ENCODE assay signal across 37 cellular contexts in genomic region chr12:30788754-30789153, GRCh38. TPM values are rescaled to one million over a fixed set of nuclear protein-coding genes. Genes with fewer than 3 reads are reported as not detected.
DNase-seq lines count a peak whose midpoint lies in the region; ATAC-seq, FAIRE-seq and TF ChIP-seq lines count a peak whose summit lies in the region.
"Had no signal": no experiment of that assay in that cellular context is flagged by ENCODE, and none has a peak within 500 bp of the region (broad histone marks: within the 10 kb centered on the region; RNA-seq: fewer than 3 reads in every experiment).

No MANE protein-coding gene starts in this region.

- H3K36me3 ChIP-seq in HepG2 (replicated peaks in 1 of 2; ENCODE audit: control insufficient read depth in 1 of 2, insufficient read depth in 2 of 2, low read length in 2 of 2) (no peaks in the 10 kb centered on the region), right lobe of liver (no peaks in the 10 kb centered on the region), K562 (ENCODE audit: control insufficient read depth, insufficient read depth, low read length) (no peaks in the 10 kb centered on the region), keratinocyte (ENCODE audit: control insufficient read depth in 2 of 2, extremely low read depth in 1 of 2, insufficient read depth in 2 of 2, low read length in 2 of 2) (no peaks in the 10 kb centered on the region), heart left ventricle (no peaks in the 10 kb centered on the region)
- H3K36me3 ChIP-seq: BE2C, BLaER1 had no signal

- intact Hi-C loops in HepG2 (cut with micrococcal nuclease; ENCODE audit: unreplicated experiment), result no loop called here
- intact Hi-C loops in right lobe of liver (cut with DNase I), result no loop called here
- intact Hi-C loops in K562 (cut with micrococcal nuclease), result no loop called here
- intact Hi-C loops in heart left ventricle (cut with DNase I), result no loop called here

- BruUV-seq in HepG2 (replicated peaks; lab: Mats Ljungman, UMichigan) (no TSS peak), K562 (replicated peaks; lab: Mats Ljungman, UMichigan) (no TSS peak)

- CTCF ChIA-PET in HepG2 (lab: Yijun Ruan, JAX; ENCODE audit: low intra/inter-chr PET ratio, low total read pairs), result no interaction called here
- CTCF ChIA-PET in WTC11 (lab: Charles Lee), result no interaction called here
- CTCF ChIA-PET in K562 (lab: Yijun Ruan, JAX; ENCODE audit: low intra/inter-chr PET ratio), result no interaction called here

- no peak for TF ChIP-seq CTCF in HepG2 (CRISPR knock-in tag; IDR thresholded peaks at IDR 0.05)
- no peak for TF ChIP-seq CTCF in right lobe of liver (IDR thresholded peaks at IDR 0.05)
- TF ChIP-seq CTCF in WTC11 (IDR thresholded peaks at IDR 0.05), result no peak
- TF ChIP-seq CTCF in K562 (IDR thresholded peaks at IDR 0.05 in 2 of 3, conservative IDR thresholded peaks at IDR 0.05 in 1 of 3; ENCODE audit: insufficient read depth in 2 of 3, low read depth in 1 of 3, low read length in 3 of 3), result no peak
- TF ChIP-seq CTCF in keratinocyte (optimal IDR thresholded peaks at IDR 0.05 in 1 of 3, IDR thresholded peaks at IDR 0.05 in 1 of 3, conservative IDR thresholded peaks at IDR 0.05 in 1 of 3; ENCODE audit: extremely low read depth in 1 of 3, insufficient read depth in 2 of 3, low read length in 3 of 3), result no peak
- TF ChIP-seq CTCF in nephron progenitor cell (IDR thresholded peaks at IDR 0.05), result no peak
- TF ChIP-seq CTCF in heart left ventricle (IDR thresholded peaks at IDR 0.05), result no peak

- H4K20me1 ChIP-seq in HepG2 (ENCODE audit: insufficient read depth, low read length) (no peaks in the 10 kb centered on the region), K562 (replicated peaks; ENCODE audit: control insufficient read depth, insufficient read depth, low read length) (no peaks in the 10 kb centered on the region), keratinocyte (ENCODE audit: control insufficient read depth, extremely low read depth, insufficient read depth, low read length) (no peaks in the 10 kb centered on the region)
- H4K20me1 ChIP-seq: BLaER1 treated with 17β-estradiol and CSF1 and Interleukin-3, amounts not matched to agents 10 nM and 100 nM had no signal

- POLR2A ChIA-PET in HepG2 (lab: Yijun Ruan, JAX), result no interaction called here
- POLR2A ChIA-PET in WTC11 (lab: Charles Lee), result no interaction called here
- POLR2A ChIA-PET in K562 (lab: Yijun Ruan, JAX), result no interaction called here

- peaks cover 61% of the 10 kb centered on the region for H3K4me1 Mint-ChIP-seq in WTC11
- H3K4me1 Mint-ChIP-seq in nephron progenitor cell, result peaks cover 6% of the 10 kb centered on the region
- H3K4me1 Mint-ChIP-seq: B cell; CD14-positive monocyte; CD4-positive, CD25-positive, alpha-beta regulatory T cell; CD8-positive, alpha-beta memory T cell had no signal

- H2AFZ ChIP-seq in HepG2 (ENCODE audit: low read length) (no peak overlapping the region), K562 (ENCODE audit: low read depth, low read length) (no peak overlapping the region), keratinocyte (ENCODE audit: control insufficient read depth, low read length) (no peak overlapping the region)

- FAIRE-seq in HepG2 (lab: Jason Lieb, UNC), result no peak
- peak; percentile 58 for FAIRE-seq in K562 (lab: Jason Lieb, UNC)
- peak; percentile 52 for FAIRE-seq in keratinocyte (lab: Jason Lieb, UNC)
- FAIRE-seq: A204.1, A549, D721Med had no signal

- no peak for TF ChIP-seq POLR2A in HepG2 (IDR thresholded peaks at IDR 0.05; ENCODE audit: insufficient read depth in 1 of 2, low read depth in 2 of 2, low read length in 2 of 2)
- no peak for TF ChIP-seq POLR2A in right lobe of liver (IDR thresholded peaks at IDR 0.05)
- no peak for TF ChIP-seq POLR2A in K562 (conservative IDR thresholded peaks at IDR 0.05)
- TF ChIP-seq POLR2A in heart left ventricle (IDR thresholded peaks at IDR 0.05), result no peak

- H3K4me3 ChIP-seq in HepG2 (replicated peaks in 1 of 3; ENCODE audit: insufficient read depth in 1 of 3, low read depth in 2 of 3, low read length in 3 of 3) (no peak overlapping the region), right lobe of liver (no peak overlapping the region), K562 (no peak overlapping the region), keratinocyte (ENCODE audit: control insufficient read depth in 2 of 3, extremely low read depth in 1 of 3, insufficient read depth in 2 of 3, low read depth in 1 of 3, low read length in 3 of 3) (no peak overlapping the region), heart left ventricle (no peak overlapping the region)
- H3K4me3 ChIP-seq: A549; BLaER1; BLaER1 treated with 17β-estradiol and CSF1 and Interleukin-3, amounts not matched to agents 10 nM and 100 nM had no signal

- H3K4me3 Mint-ChIP-seq in WTC11, result no peak overlapping the region
- no peak overlapping the region for H3K4me3 Mint-ChIP-seq in nephron progenitor cell
- H3K4me3 Mint-ChIP-seq: B cell; CD14-positive monocyte; CD4-positive, alpha-beta memory T cell; CD4-positive, alpha-beta T cell; CD4-positive, CD25-positive, alpha-beta regulatory T cell; CD8-positive, alpha-beta T cell had no signal

- in situ Hi-C loops in HepG2 (cut with HindIII; ENCODE audit: extremely low pct_ligation_motif_present, low pct_unique_long_range_greater_than_20kb) (no loop called here), K562 (cut with MboI) (no loop called here)

- H3K4me2 ChIP-seq in HepG2 (ENCODE audit: low read depth, low read length) (no peak overlapping the region), K562 (ENCODE audit: insufficient read depth, low read length) (no peak overlapping the region), keratinocyte (ENCODE audit: control insufficient read depth, extremely low read depth, insufficient read depth, low read depth, low read length) (no peak overlapping the region)
- H3K4me2 ChIP-seq: A549; BLaER1; BLaER1 treated with 17β-estradiol and CSF1 and Interleukin-3, amounts not matched to agents 10 nM and 100 nM had no signal

- peaks cover 39% of the 10 kb centered on the region for H3K36me3 Mint-ChIP-seq in WTC11
- H3K36me3 Mint-ChIP-seq in nephron progenitor cell (ENCODE audit: low read depth), result peaks cover 43% of the 10 kb centered on the region
- H3K36me3 Mint-ChIP-seq: CD14-positive monocyte; CD4-positive, alpha-beta memory T cell; CD4-positive, CD25-positive, alpha-beta regulatory T cell; CD8-positive, alpha-beta memory T cell; CD8-positive, alpha-beta T cell had no signal

- H3K27ac Mint-ChIP-seq in WTC11 (no peak overlapping the region), nephron progenitor cell (no peak overlapping the region)
- H3K27ac Mint-ChIP-seq: B cell; CD14-positive monocyte; CD4-positive, alpha-beta memory T cell; CD4-positive, alpha-beta T cell; CD4-positive, CD25-positive, alpha-beta regulatory T cell; CD8-positive, alpha-beta T cell had no signal

- H3K9me3 Mint-ChIP-seq in WTC11 (peaks cover 39% of the 10 kb centered on the region), nephron progenitor cell (peaks cover 32% of the 10 kb centered on the region)
- H3K9me3 Mint-ChIP-seq: CD4-positive, alpha-beta memory T cell; CD4-positive, alpha-beta T cell; CD8-positive, alpha-beta memory T cell; CD8-positive, alpha-beta T cell had no signal

- H3K27me3 Mint-ChIP-seq in WTC11 (ENCODE audit: low read depth) (peaks cover 13% of the 10 kb centered on the region), nephron progenitor cell (ENCODE audit: low read depth, poor library complexity) (peaks cover 3% of the 10 kb centered on the region)

- H3K27ac ChIP-seq in HepG2 (ENCODE audit: extremely low read length, insufficient read depth, low read length) (no peak overlapping the region), right lobe of liver (no peak overlapping the region), K562 (ENCODE audit: extremely low read depth, low read depth, low read length) (no peak overlapping the region), keratinocyte (ENCODE audit: control insufficient read depth, insufficient read depth, low read length) (no peak overlapping the region), heart left ventricle (no peak overlapping the region)
- H3K27ac ChIP-seq: 22Rv1; A549; BLaER1; BLaER1 treated with 17β-estradiol and CSF1 and Interleukin-3, amounts not matched to agents 10 nM and 100 nM; C4-2B had no signal

- 7% methylated on average over 2 of the region's 2 CpGs for WGBS in HepG2 (ENCODE audit: low lambda C conversion rate)
- WGBS in right lobe of liver (ENCODE audit: insufficient coverage, low coverage, low lambda C conversion rate, missing lambda C conversion rate), result 53% methylated on average over 2 of the region's 2 CpGs
- WGBS in K562 (ENCODE audit: insufficient coverage, low coverage, missing lambda C conversion rate), result 0% methylated on average over 2 of the region's 2 CpGs
- WGBS in heart left ventricle, 4 donors, result 86 to 93% (median 91%) methylated on average over 2 of the region's 2 CpGs

- DNase-seq in HepG2 (ENCODE audit: low spot score), result no peak
- DNase-seq in right lobe of liver, result no peak
- DNase-seq in WTC11 (ENCODE audit: low spot score), result no peak
- DNase-seq in K562 (ENCODE audit: extremely low read depth in 1 of 4, low spot score in 3 of 4), result no peak
- no peak for DNase-seq in keratinocyte (ENCODE audit: low read depth, low spot score)
- no peak for DNase-seq in nephron progenitor cell
- DNase-seq in heart left ventricle, result no peak
- DNase-seq: 8988T; ACHN; AML-193; BE2C; C1 segment of cervical spinal cord; Caco-2; Calu3; CD4-positive, alpha-beta memory T cell; CD4-positive, alpha-beta T cell; CD4-positive, CD25-positive, alpha-beta regulatory T cell; CD8-positive, alpha-beta memory T cell; CD8-positive, alpha-beta T cell; COR-L47; DMS 273 treated with DMSO at 0.1 percent for 48 hours; DMS153; DMS53; DMS79; DMS79 treated with DMSO at 0.1 percent for 48 hours; DND-41; EL had no signal

- no peaks in the 10 kb centered on the region for H3K9me1 ChIP-seq in K562 (ENCODE audit: control insufficient read depth, insufficient read depth, low read length)
- H3K9me1 ChIP-seq in keratinocyte (ENCODE audit: control insufficient read depth, extremely low read depth, insufficient read depth, low read length), result no peaks in the 10 kb centered on the region

- H3K9ac ChIP-seq in HepG2 (ENCODE audit: insufficient read depth, low read depth, low read length) (no peak overlapping the region), K562 (ENCODE audit: insufficient read depth in 1 of 2, low read depth in 2 of 2, low read length in 2 of 2) (no peak overlapping the region), keratinocyte (ENCODE audit: control insufficient read depth, extremely low read depth, insufficient read depth, low read length) (no peak overlapping the region)
- H3K9ac ChIP-seq: BLaER1; BLaER1 treated with 17β-estradiol and CSF1 and Interleukin-3, amounts not matched to agents 10 nM and 100 nM had no signal

- H3K79me2 ChIP-seq in HepG2 (ENCODE audit: insufficient read depth, low read length) (no peaks in the 10 kb centered on the region), K562 (ENCODE audit: control insufficient read depth, insufficient read depth, low read length) (no peaks in the 10 kb centered on the region), keratinocyte (ENCODE audit: control insufficient read depth, insufficient read depth, low read length) (no peaks in the 10 kb centered on the region)

- peaks cover 14% of the 10 kb centered on the region for H3K4me1 ChIP-seq in HepG2 (ENCODE audit: insufficient read depth, low read length)
- H3K4me1 ChIP-seq in right lobe of liver, result no peaks in the 10 kb centered on the region
- H3K4me1 ChIP-seq in K562 (replicated peaks in 1 of 2; ENCODE audit: control insufficient read depth in 2 of 2, insufficient read depth in 2 of 2, low read length in 2 of 2), result no peaks in the 10 kb centered on the region
- peaks cover 25% of the 10 kb centered on the region for H3K4me1 ChIP-seq in keratinocyte (ENCODE audit: control insufficient read depth, extremely low read depth, insufficient read depth, low read length)
- no peaks in the 10 kb centered on the region for H3K4me1 ChIP-seq in heart left ventricle
- H3K4me1 ChIP-seq: BE2C; BLaER1; BLaER1 treated with 17β-estradiol and CSF1 and Interleukin-3, amounts not matched to agents 10 nM and 100 nM had no signal

- TF ChIP-seq EP300 in HepG2 (IDR thresholded peaks at IDR 0.05; ENCODE audit: low read depth in 2 of 2, low read length in 2 of 2) (no peak), HepG2 (CRISPR knock-in tag; IDR thresholded peaks at IDR 0.05; ENCODE audit: borderline replicate concordance) (no peak), K562 (IDR thresholded peaks at IDR 0.05; ENCODE audit: low read length) (no peak)

- peaks cover 8% of the 10 kb centered on the region for H3K9me3 ChIP-seq in HepG2 (ENCODE audit: low read length)
- no peaks in the 10 kb centered on the region for H3K9me3 ChIP-seq in right lobe of liver
- peaks cover 16% of the 10 kb centered on the region for H3K9me3 ChIP-seq in K562 (replicated peaks; ENCODE audit: control insufficient read depth, insufficient read depth, low read depth, low read length)
- H3K9me3 ChIP-seq in keratinocyte (ENCODE audit: control insufficient read depth, low read depth, low read length), result no peaks in the 10 kb centered on the region
- H3K9me3 ChIP-seq in heart left ventricle, result peaks cover 0 to 13% (median 2%) of the 10 kb centered on the region in 12 donors
- H3K9me3 ChIP-seq: BE2C had no signal

- ATAC-seq in HepG2 (no peak), right lobe of liver (no peak), WTC11 (no peak), K562 (no peak), heart left ventricle (no peak), HG03565 (IDR thresholded peaks at IDR 0.05; ENCODE audit: unreplicated experiment) (no peak)
- ATAC-seq: A549; CD8-positive, alpha-beta T cell had no signal

- dilution Hi-C loops in keratinocyte (cut with MboI; ENCODE audit: extremely low pct_ligation_motif_present, low sequenced_read_pairs), result no loop called here

- H3K27me3 ChIP-seq in HepG2 (ENCODE audit: control insufficient read depth in 1 of 2, insufficient read depth in 2 of 2, low read length in 2 of 2) (no peaks in the 10 kb centered on the region; a peak in 1 of 5 replicates), right lobe of liver (peaks cover 0 to 4% of the 10 kb centered on the region in 2 donors), K562 (ENCODE audit: control insufficient read depth in 2 of 2, insufficient read depth in 2 of 2, low read length in 2 of 2) (no peaks in the 10 kb centered on the region), keratinocyte (ENCODE audit: control insufficient read depth, extremely low read depth, insufficient read depth, low read length) (no peaks in the 10 kb centered on the region), heart left ventricle (no peaks in the 10 kb centered on the region)
- H3K27me3 ChIP-seq: BE2C; BLaER1; BLaER1 treated with 17β-estradiol and CSF1 and Interleukin-3, amounts not matched to agents 10 nM and 100 nM had no signal

- no peak for TF ChIP-seq RAD21 in HepG2 (CRISPR knock-in tag; IDR thresholded peaks at IDR 0.05)
- no peak for TF ChIP-seq RAD21 in K562 (CRISPR knock-in tag; conservative IDR thresholded peaks at IDR 0.05 in 1 of 2, IDR thresholded peaks at IDR 0.05 in 1 of 2)

RNA-seq across cellular contexts. Expression of gene CAPRIN2, which starts 34.0 kb away (rescaled TPM):
- total RNA-seq in HepG2 (2016; rRNA removed; fragmentation: Illumina TruSeq; extraction: Trizol), result 12.0 and 21.7 TPM in 2 replicates
- 23.4 and 24.3 TPM in 2 replicates for total RNA-seq in HepG2 (2016; cell fraction: cytosol; rRNA removed; fragmentation: Illumina TruSeq; extraction: Trizol; ENCODE audit: low read depth)
- 14.1 and 22.8 TPM in 2 replicates for total RNA-seq in HepG2 (2016; cell fraction: insoluble cytoplasmic fraction; rRNA removed; fragmentation: Illumina TruSeq; extraction: Trizol)
- total RNA-seq in HepG2 (2016; cell fraction: membrane; rRNA removed; fragmentation: Illumina TruSeq; extraction: Trizol), result 20.0 and 22.6 TPM in 2 replicates
- 43.3 and 48.9 TPM in 2 replicates for total RNA-seq in HepG2 (2016; cell fraction: nucleus; rRNA removed; fragmentation: Illumina TruSeq; extraction: Trizol)
- polyA plus RNA-seq in HepG2 (2011; rRNA removed), result 25.7 and 30.6 TPM in 2 replicates
- 4.9 and 5.5 TPM in 2 replicates for polyA plus RNA-seq in HepG2 (2011; cell fraction: cytosol; rRNA removed)
- 102 and 115 TPM in 2 replicates for polyA plus RNA-seq in HepG2 (2011; cell fraction: nucleus; rRNA removed)
- polyA plus RNA-seq in HepG2 (2012), result 15.7 and 23.2 TPM in 2 replicates
- polyA plus RNA-seq in HepG2 (2016; cell fraction: cytosol; fragmentation: Illumina TruSeq; extraction: Trizol; ENCODE audit: low read depth), result 1.3 and 1.7 TPM in 2 replicates
- polyA plus RNA-seq in HepG2 (2016; cell fraction: insoluble cytoplasmic fraction; fragmentation: Illumina TruSeq; extraction: Trizol; ENCODE audit: low read depth), result 9.7 and 12.3 TPM in 2 replicates
- polyA plus RNA-seq in HepG2 (2016; cell fraction: membrane; fragmentation: Illumina TruSeq; extraction: Trizol; ENCODE audit: low read depth), result 4.0 and 4.7 TPM in 2 replicates
- polyA plus RNA-seq in HepG2 (2016; cell fraction: nucleus; fragmentation: Illumina TruSeq; extraction: Trizol; ENCODE audit: insufficient read depth, low read depth), result 105 and 125 TPM in 2 replicates
- polyA minus RNA-seq in HepG2 (2011; rRNA and poly(A)+ RNA removed; ENCODE audit: low replicate concordance), result 7.2 and 8.3 TPM in 2 replicates
- polyA minus RNA-seq in HepG2 (2011; cell fraction: cytosol; rRNA and poly(A)+ RNA removed), result 7.0 and 7.4 TPM in 2 replicates
- polyA minus RNA-seq in HepG2 (2011; cell fraction: nucleus; rRNA and poly(A)+ RNA removed), result 66.3 and 86.5 TPM in 2 replicates
- 10 to 100 TPM in 2 of 6 experiments, 1 to 10 TPM in 4; 5.7 to 11.5 (median 8.5) TPM for total RNA-seq in right lobe of liver
- total RNA-seq in WTC11 (2021), result 55.9 to 62.7 TPM (median 59.7 TPM) in 3 replicates
- 22.1 and 98.5 TPM in 2 replicates for total RNA-seq in K562 (2011; cell fraction: chromatin; rRNA removed; ENCODE audit: low replicate concordance)
- 8.2 and 17.9 TPM in 2 replicates for total RNA-seq in K562 (2011; cell fraction: nucleolus; rRNA removed)
- 28.2 and 33.9 TPM in 2 replicates for total RNA-seq in K562 (2011; cell fraction: nucleoplasm; rRNA removed)
- total RNA-seq in K562 (2014; rRNA removed), result 5.3 and 6.7 TPM in 2 replicates
- total RNA-seq in K562 (2014; rRNA removed; fragmentation: Illumina TruSeq; extraction: Trizol), result 8.9 and 10.0 TPM in 2 replicates
- 8.2 and 9.4 TPM in 2 replicates for total RNA-seq in K562 (2015; rRNA removed; fragmentation: Illumina TruSeq; extraction: Trizol)
- 7.4 and 8.3 TPM in 2 replicates for total RNA-seq in K562 (2021)
- 12.3 and 14.5 TPM in 2 replicates for polyA plus RNA-seq in K562 (2011; rRNA removed)
- polyA plus RNA-seq in K562 (2011; cell fraction: cytosol; rRNA removed), result 3.6 and 6.2 TPM in 2 replicates
- polyA plus RNA-seq in K562 (2011; cell fraction: nucleus; rRNA removed), result 38.3 and 43.2 TPM in 2 replicates
- polyA plus RNA-seq in K562 (2012), result 5.6 and 10.0 TPM in 2 replicates
- 11.1 and 12.3 TPM in 2 replicates for polyA plus RNA-seq in K562 (2014; fragmentation: Illumina TruSeq; extraction: Trizol)
- polyA plus RNA-seq in K562 (2014; fragmentation: Nextera tagmentation; extraction: Ambion mirVana), result 1 to 10 TPM; 2.3 to 3.4 TPM
- polyA plus RNA-seq in K562 (2014; rRNA removed), result 8.8 and 9.4 TPM in 2 replicates
- 10.8 and 12.1 TPM in 2 replicates for polyA minus RNA-seq in K562 (2011; rRNA and poly(A)+ RNA removed)
- 2.9 and 6.1 TPM in 2 replicates for polyA minus RNA-seq in K562 (2011; cell fraction: cytosol; rRNA and poly(A)+ RNA removed)
- 8.9 and 16.7 TPM in 2 replicates for polyA minus RNA-seq in K562 (2011; cell fraction: nucleus; rRNA and poly(A)+ RNA removed)
- 15.2 to 32.4 TPM (median 24.5 TPM) in 3 replicates for polyA plus RNA-seq in keratinocyte
- polyA plus RNA-seq in keratinocyte (2011; ENCODE audit: low read depth), result 8.1 TPM
- polyA plus RNA-seq in keratinocyte (2011; cell fraction: cytosol; rRNA removed), result 4.6 and 8.1 TPM in 2 replicates
- 106 and 121 TPM in 2 replicates for polyA plus RNA-seq in keratinocyte (2011; cell fraction: nucleus; rRNA removed)
- polyA plus RNA-seq in keratinocyte (2012; ENCODE audit: low replicate concordance), result 10.4 and 13.9 TPM in 2 replicates
- polyA minus RNA-seq in keratinocyte, result 6.0 to 34.7 TPM (median 14.2 TPM) in 3 replicates
- 10.2 TPM for polyA minus RNA-seq in keratinocyte (2011; cell fraction: cytosol; rRNA and poly(A)+ RNA removed)
- polyA minus RNA-seq in keratinocyte (2011; cell fraction: nucleus; rRNA and poly(A)+ RNA removed), result 15.1 and 30.6 TPM in 2 replicates
- total RNA-seq in heart left ventricle, result 10 to 100 TPM; 15.3 to 33.6 (median 30.4) TPM
- 10 to 100 TPM in 1 of 2 donors, 1 to 10 TPM in 1; 9.9 to 13.9 TPM for polyA plus RNA-seq in heart left ventricle
